Comparison of ENCODE assay signal across 16 cellular contexts in the genomic region with DNA sequence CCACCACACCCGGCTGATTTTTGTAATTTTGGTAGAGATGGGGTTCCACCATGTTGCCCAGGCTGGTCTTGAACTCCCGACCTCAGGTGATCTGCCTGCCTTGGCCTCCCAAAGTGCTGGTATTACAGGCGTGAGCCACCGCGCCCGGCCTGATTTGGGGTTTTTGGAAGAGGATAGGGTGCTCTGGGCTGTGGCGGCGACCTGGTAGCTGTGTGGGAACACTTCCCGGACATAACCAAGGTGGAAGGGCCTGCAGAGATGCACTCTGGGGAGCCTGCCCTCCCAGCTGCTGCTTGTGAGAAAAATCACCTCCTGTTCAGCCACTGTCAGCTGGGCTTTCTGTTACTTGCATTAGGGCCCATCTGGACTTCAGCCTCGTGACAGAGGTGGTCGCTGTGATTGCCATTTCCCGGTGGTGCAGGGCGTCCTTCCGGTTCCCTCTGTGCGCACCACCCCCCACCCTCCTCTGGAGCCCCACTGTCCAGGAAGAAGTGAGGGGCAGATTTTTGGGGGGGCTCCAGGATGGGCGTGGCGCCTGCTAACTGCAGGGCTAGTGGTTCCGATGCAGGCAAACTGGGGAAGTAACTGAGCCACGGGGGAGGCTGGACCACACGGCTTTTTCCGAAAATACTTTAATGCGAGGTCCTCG. TPM values are rescaled to one million over a fixed set of nuclear protein-coding genes. Genes with fewer than 3 reads are reported as not detected.
A peak's percentile ranks its signal among the peaks of the same experiment; 100 is the strongest.
DNase-seq lines count a peak whose midpoint lies in the region; ATAC-seq and TF ChIP-seq lines count a peak whose summit lies in the region.
"Had no signal": no experiment of that assay in that cellular context is flagged by ENCODE, and none has a peak within 500 bp of the region (broad histone marks: within the 10 kb centered on the region; RNA-seq: fewer than 3 reads in every experiment).

No MANE protein-coding gene starts in this region.

- H3K9me3 ChIP-seq in OCI-LY1 (ENCODE audit: low read length): no peaks in the 10 kb centered on the region
- no peaks in the 10 kb centered on the region for H3K9me3 ChIP-seq in mammary epithelial cell (replicated peaks; ENCODE audit: insufficient read depth, low read length)
- H3K9me3 ChIP-seq: ascending aorta, esophagus squamous epithelium, prostate gland, suprapubic skin, vagina had no signal

- dilution Hi-C loops in mammary epithelial cell (cut with HindIII; ENCODE audit: low sequenced_read_pairs): no loop called here

- H3K4me1 Mint-ChIP-seq in activated naive CD8-positive, alpha-beta T cell (ENCODE audit: low read depth): peaks cover 13% of the 10 kb centered on the region
- peaks cover 2% of the 10 kb centered on the region for H3K4me1 Mint-ChIP-seq in activated naive CD8-positive, alpha-beta T cell treated with anti-CD3 and anti-CD28 coated beads for 36 hours
- H3K4me1 Mint-ChIP-seq in dendritic cell treated with granulocyte-macrophage colony-stimulating factor and Interleukin-4, amounts not matched to agents 40 ng/mL and 50 ng/mL, for 4 days (ENCODE audit: low read depth): peaks cover 81% of the 10 kb centered on the region

- intact Hi-C loops in dendritic cell treated with granulocyte-macrophage colony-stimulating factor and Interleukin-4, amounts not matched to agents 40 ng/mL and 50 ng/mL, for 4 days (cut with micrococcal nuclease): no loop called here
- intact Hi-C loops in mammary epithelial cell (cut with micrococcal nuclease): no loop called here

- no peaks in the 10 kb centered on the region for H4K20me1 ChIP-seq in OCI-LY1 (ENCODE audit: insufficient read depth, low read length)
- H4K20me1 ChIP-seq in mammary epithelial cell (ENCODE audit: insufficient read depth, low read length): no peaks in the 10 kb centered on the region

- 0 out of 2 replicates have a peak, but pooled peaks cover 2% of the 10 kb centered on the region for H3F3A ChIP-seq in OCI-LY1 (ENCODE audit: insufficient read depth, low read length)

- TF ChIP-seq CTCF in OCI-LY1 (IDR thresholded peaks at IDR 0.05; ENCODE audit: low read length) (no peak), mammary epithelial cell (conservative IDR thresholded peaks at IDR 0.05 in 1 of 2, IDR thresholded peaks at IDR 0.05 in 1 of 2; ENCODE audit: extremely low read depth in 1 of 2, insufficient read depth in 1 of 2, low read depth in 1 of 2, low read length in 2 of 2) (no peak)

- no peak overlapping the region for H3K27ac Mint-ChIP-seq in activated naive CD8-positive, alpha-beta T cell
- H3K27ac Mint-ChIP-seq in activated naive CD8-positive, alpha-beta T cell treated with anti-CD3 and anti-CD28 coated beads for 36 hours: no peak overlapping the region
- H3K27ac Mint-ChIP-seq in dendritic cell treated with granulocyte-macrophage colony-stimulating factor and Interleukin-4, amounts not matched to agents 40 ng/mL and 50 ng/mL, for 4 days: no peak overlapping the region
- H3K27ac Mint-ChIP-seq: activated naive CD4-positive, alpha-beta T cell treated with anti-CD3 and anti-CD28 coated beads for 36 hours had no signal

- no peak for DNase-seq in activated naive CD8-positive, alpha-beta T cell treated with anti-CD3 and anti-CD28 coated beads for 36 hours
- DNase-seq in mammary epithelial cell: no peak
- no peak for DNase-seq in G401 (ENCODE audit: low spot score)
- DNase-seq in SW480 (ENCODE audit: low spot score): no peak
- DNase-seq: esophagus squamous epithelium, GOT3 had no signal

- no TSS peak for BruUV-seq in mammary epithelial cell (replicated peaks; lab: Mats Ljungman, UMichigan)

- H2AFZ ChIP-seq in OCI-LY1 (ENCODE audit: low read length) (no peak overlapping the region), mammary epithelial cell (ENCODE audit: low read depth, low read length) (no peak overlapping the region)

- CTCF ChIA-PET in mammary epithelial cell (lab: Charles Lee; ENCODE audit: low non-redundant PET): no interaction called here

- peaks cover 13% of the 10 kb centered on the region for H3K36me3 ChIP-seq in OCI-LY1 (ENCODE audit: insufficient read depth, low read length)
- H3K36me3 ChIP-seq in mammary epithelial cell (ENCODE audit: insufficient read depth, low read length): peaks cover 3% of the 10 kb centered on the region

- peaks cover 2% of the 10 kb centered on the region for H3K36me3 Mint-ChIP-seq in activated naive CD8-positive, alpha-beta T cell
- peaks cover 12% of the 10 kb centered on the region for H3K36me3 Mint-ChIP-seq in activated naive CD8-positive, alpha-beta T cell treated with anti-CD3 and anti-CD28 coated beads for 36 hours
- no peaks in the 10 kb centered on the region for H3K36me3 Mint-ChIP-seq in dendritic cell treated with granulocyte-macrophage colony-stimulating factor and Interleukin-4, amounts not matched to agents 40 ng/mL and 50 ng/mL, for 4 days (ENCODE audit: low read depth)

- H3K9me2 ChIP-seq in OCI-LY1 (ENCODE audit: low read depth, low read length): no peaks in the 10 kb centered on the region

- H3K27ac ChIP-seq in OCI-LY1 (ENCODE audit: low read depth, low read length, poor library complexity, severe bottlenecking) (peak overlapping the region; percentile 44), mammary epithelial cell (ENCODE audit: insufficient read depth, low read depth, low read length) (no peak overlapping the region)
- H3K27ac ChIP-seq: ascending aorta, prostate gland, suprapubic skin, vagina had no signal

- no peaks in the 10 kb centered on the region for H3K27me3 Mint-ChIP-seq in activated naive CD8-positive, alpha-beta T cell
- no peaks in the 10 kb centered on the region for H3K27me3 Mint-ChIP-seq in activated naive CD8-positive, alpha-beta T cell treated with anti-CD3 and anti-CD28 coated beads for 36 hours
- peaks cover 6% of the 10 kb centered on the region for H3K27me3 Mint-ChIP-seq in dendritic cell treated with granulocyte-macrophage colony-stimulating factor and Interleukin-4, amounts not matched to agents 40 ng/mL and 50 ng/mL, for 4 days

- peak overlapping the region; percentile 17 for H3K4me3 Mint-ChIP-seq in activated naive CD8-positive, alpha-beta T cell
- H3K4me3 Mint-ChIP-seq in activated naive CD8-positive, alpha-beta T cell treated with anti-CD3 and anti-CD28 coated beads for 36 hours: no peak overlapping the region
- H3K4me3 Mint-ChIP-seq in dendritic cell treated with granulocyte-macrophage colony-stimulating factor and Interleukin-4, amounts not matched to agents 40 ng/mL and 50 ng/mL, for 4 days: peak overlapping the region; percentile 48
- H3K4me3 Mint-ChIP-seq: neural crest cell had no signal

- no peaks in the 10 kb centered on the region for H3K79me2 ChIP-seq in OCI-LY1 (ENCODE audit: insufficient read depth, low read length)
- H3K79me2 ChIP-seq in mammary epithelial cell (ENCODE audit: insufficient read depth, low read length): no peaks in the 10 kb centered on the region

- H3K4me2 ChIP-seq in OCI-LY1 (ENCODE audit: low read length): peak overlapping the region; percentile 86; the same call in 1 of the 2 replicates
- H3K4me2 ChIP-seq in mammary epithelial cell (ENCODE audit: insufficient read depth, low read depth, low read length): no peak overlapping the region

- in situ Hi-C loops in mammary epithelial cell (cut with MboI; ENCODE audit: low sequenced_read_pairs in 2 of 2) (no loop called here), G401 (cut with HindIII; ENCODE audit: low sequenced_read_pairs) (no loop called here)

- H3K4me3 ChIP-seq in OCI-LY1 (ENCODE audit: low read depth, low read length, poor library complexity, severe bottlenecking) (peak overlapping the region; percentile 60), mammary epithelial cell (replicated peaks in 1 of 3; ENCODE audit: insufficient read depth in 1 of 3, low read depth in 2 of 3, low read length in 3 of 3) (no peak overlapping the region)

- H3K9ac ChIP-seq in OCI-LY1 (ENCODE audit: low read length) (no peak overlapping the region; the same call in 1 of the 2 replicates), mammary epithelial cell (ENCODE audit: insufficient read depth, low read length) (no peak overlapping the region)

- H3K4me1 ChIP-seq in OCI-LY1 (ENCODE audit: insufficient read depth, low read length, severe bottlenecking): peaks cover 39% of the 10 kb centered on the region
- H3K4me1 ChIP-seq in mammary epithelial cell (ENCODE audit: insufficient read depth, low read length): peaks cover 10% of the 10 kb centered on the region
- H3K4me1 ChIP-seq: prostate gland had no signal

- H3K27me3 ChIP-seq in OCI-LY1 (ENCODE audit: insufficient read depth, low read length): no peaks in the 10 kb centered on the region
- H3K27me3 ChIP-seq in mammary epithelial cell (ENCODE audit: insufficient read depth, low read length): no peaks in the 10 kb centered on the region
- H3K27me3 ChIP-seq: ascending aorta, suprapubic skin, vagina had no signal

- 98% methylated on average over 8 of the region's 23 CpGs for WGBS in mammary epithelial cell (ENCODE audit: low coverage, missing lambda C conversion rate)

- no peak for ATAC-seq in HG03139 (IDR thresholded peaks at IDR 0.05; ENCODE audit: unreplicated experiment)

- no peaks in the 10 kb centered on the region for H3K9me3 Mint-ChIP-seq in activated naive CD8-positive, alpha-beta T cell (ENCODE audit: low read depth)
- H3K9me3 Mint-ChIP-seq in activated naive CD8-positive, alpha-beta T cell treated with anti-CD3 and anti-CD28 coated beads for 36 hours: peaks cover 2% of the 10 kb centered on the region
- no peaks in the 10 kb centered on the region for H3K9me3 Mint-ChIP-seq in dendritic cell treated with granulocyte-macrophage colony-stimulating factor and Interleukin-4, amounts not matched to agents 40 ng/mL and 50 ng/mL, for 4 days
- H3K9me3 Mint-ChIP-seq: activated naive CD4-positive, alpha-beta T cell treated with anti-CD3 and anti-CD28 coated beads for 36 hours; neural crest cell had no signal

RNA-seq across cellular contexts. Expression of gene IL4I1, which starts 7.5 kb away (rescaled TPM):
- total RNA-seq in activated naive CD8-positive, alpha-beta T cell treated with anti-CD3 and anti-CD28 coated beads for 36 hours: 1 to 10 TPM; 2.3 to 2.9 TPM
- not detected for total RNA-seq in mammary epithelial cell
- polyA plus RNA-seq in mammary epithelial cell: 0.12 TPM
- polyA minus RNA-seq in mammary epithelial cell: not detected
- total RNA-seq in G401 (2014; rRNA removed; shearing (Covaris generic)): 0.07 and 0.80 TPM in 2 replicates
- total RNA-seq: vagina had no signal

RNA-seq across cellular contexts. Expression of gene TBC1D17, which starts 11.7 kb away (rescaled TPM):
- 10 to 100 TPM; 22.6 to 24.0 TPM for total RNA-seq in activated naive CD8-positive, alpha-beta T cell treated with anti-CD3 and anti-CD28 coated beads for 36 hours
- 10 to 100 TPM; 13.0 to 32.0 TPM for total RNA-seq in mammary epithelial cell
- polyA plus RNA-seq in mammary epithelial cell: 23.1 TPM
- 31.2 TPM for polyA minus RNA-seq in mammary epithelial cell
- 6.5 and 7.6 TPM in 2 replicates for total RNA-seq in G401 (2014; rRNA removed; shearing (Covaris generic))

RNA-seq across cellular contexts. Expression of gene AKT1S1, which starts 12.0 kb away (rescaled TPM):
- total RNA-seq in activated naive CD8-positive, alpha-beta T cell treated with anti-CD3 and anti-CD28 coated beads for 36 hours: 10 to 100 TPM; 21.0 to 22.7 TPM
- 10 to 100 TPM; 12.3 to 68.3 TPM for total RNA-seq in mammary epithelial cell
- polyA plus RNA-seq in mammary epithelial cell: 57.0 TPM
- polyA minus RNA-seq in mammary epithelial cell: 35.2 TPM
- total RNA-seq in G401 (2014; rRNA removed; shearing (Covaris generic)): 14.0 and 18.0 TPM in 2 replicates

RNA-seq across cellular contexts. Expression of gene PNKP, which starts 21.8 kb away (rescaled TPM):
- 100 to 1,000 TPM in 1 of 2 experiments, 10 to 100 TPM in 1; 78.9 to 143 TPM for total RNA-seq in activated naive CD8-positive, alpha-beta T cell treated with anti-CD3 and anti-CD28 coated beads for 36 hours
- 10 to 100 TPM; 40.0 to 99.3 TPM for total RNA-seq in mammary epithelial cell
- polyA plus RNA-seq in mammary epithelial cell: 27.7 TPM
- 39.0 TPM for polyA minus RNA-seq in mammary epithelial cell
- 90.2 and 111 TPM in 2 replicates for total RNA-seq in G401 (2014; rRNA removed; shearing (Covaris generic))

RNA-seq across cellular contexts. Expression of gene PTOV1, which starts 38.2 kb away (rescaled TPM):
- 10 to 100 TPM; 73.9 to 76.4 TPM for total RNA-seq in activated naive CD8-positive, alpha-beta T cell treated with anti-CD3 and anti-CD28 coated beads for 36 hours
- 10 to 100 TPM; 28.8 to 85.6 TPM for total RNA-seq in mammary epithelial cell
- polyA plus RNA-seq in mammary epithelial cell: 57.1 TPM
- polyA minus RNA-seq in mammary epithelial cell: 50.3 TPM
- 147 and 166 TPM in 2 replicates for total RNA-seq in G401 (2014; rRNA removed; shearing (Covaris generic))
